9 cellular contexts compared by ENCODE assay signal in genomic region chr6:41778895-41779294, GRCh38. TPM values are rescaled to one million over a fixed set of nuclear protein-coding genes. Genes with fewer than 3 reads are reported as not detected.
DNase-seq lines count a peak whose midpoint lies in the region; ATAC-seq, FAIRE-seq and TF ChIP-seq lines count a peak whose summit lies in the region.
"Had no signal": no experiment of that assay in that cellular context is flagged by ENCODE, and none has a peak within 500 bp of the region (broad histone marks: within the 10 kb centered on the region; RNA-seq: fewer than 3 reads in every experiment).

No MANE protein-coding gene starts in this region.

- POLR2A ChIA-PET in A549 (lab: Yijun Ruan, JAX) = no interaction called here

- intact Hi-C loops in breast epithelium (cut with DNase I; ENCODE audit: low total_unique reads) = no loop called here

- H3K36me3 ChIP-seq in HUES48 (ENCODE audit: control insufficient read depth, insufficient read depth, low read length) (peaks cover 19% of the 10 kb centered on the region), breast epithelium (peaks cover 5% of the 10 kb centered on the region), mucosa of stomach (ENCODE audit: control insufficient read depth, insufficient read depth, low read length) (peaks cover 8% of the 10 kb centered on the region)

- DNase-seq in A549 (ENCODE audit: low read depth in 1 of 2, low spot score in 1 of 2) (no peak), breast epithelium (ENCODE audit: low spot score in 2 of 2) (no peak), HuH-7 (ENCODE audit: low spot score) (no peak), NCI-H345 treated with DMSO at 0.1 percent for 48 hours (lab: John Stamatoyannopoulos, UW; ENCODE audit: unreplicated experiment) (no peak), C1 segment of cervical spinal cord (lab: John Stamatoyannopoulos, UW) (no peak)
- no peak for DNase-seq in activated CD8-positive, alpha-beta memory T cell treated with anti-CD3 and anti-CD28 coated beads for 24 hours

- no peak for TF ChIP-seq EP300 in A549 (IDR thresholded peaks at IDR 0.05)

- FAIRE-seq in A549 (lab: Jason Lieb, UNC) = no peak
- FAIRE-seq: G401.6 had no signal

- H3K27ac ChIP-seq in A549 (peak overlapping the region; percentile 86 to 89), HUES48 (ENCODE audit: low read depth, low read length) (no peak overlapping the region), breast epithelium (peak overlapping the region in 1 of 2 donors; percentile 82)

- CTCF ChIA-PET in A549 (lab: Yijun Ruan, JAX) = interaction anchor here (1.2 to 4.6 kb wide), 2 partner anchors 9 to 72 kb away, joined by 5 to 49 read pairs; partner anchors contain the start of gene TOMM6

- H3K9ac ChIP-seq in HUES48 (ENCODE audit: low read depth, low read length) = no peak overlapping the region
- peak overlapping the region; percentile 55 for H3K9ac ChIP-seq in mucosa of stomach (ENCODE audit: low read length)

- H3K9me3 ChIP-seq in A549 = no peaks in the 10 kb centered on the region
- no peaks in the 10 kb centered on the region for H3K9me3 ChIP-seq in HUES48 (ENCODE audit: control insufficient read depth, insufficient read depth, low read length)
- no peaks in the 10 kb centered on the region for H3K9me3 ChIP-seq in breast epithelium
- no peaks in the 10 kb centered on the region for H3K9me3 ChIP-seq in mucosa of stomach (ENCODE audit: control insufficient read depth, low read length)

- TF ChIP-seq CTCF in A549 (IDR thresholded peaks at IDR 0.05) (no peak), breast epithelium (IDR thresholded peaks at IDR 0.05) (no peak)

- TF ChIP-seq POLR2A in A549 (IDR thresholded peaks at IDR 0.05; ENCODE audit: low read length) (no peak), breast epithelium (IDR thresholded peaks at IDR 0.05) (no peak)

- H3K4me1 ChIP-seq in A549 (peaks cover 16% of the 10 kb centered on the region), HUES48 (ENCODE audit: control insufficient read depth, insufficient read depth, low read length) (0 out of 2 replicates have a peak, but pooled peaks cover 9% of the 10 kb centered on the region), breast epithelium (peaks cover 5% of the 10 kb centered on the region in 2 donors), mucosa of stomach (ENCODE audit: control insufficient read depth, insufficient read depth, low read length) (peaks cover 45% of the 10 kb centered on the region)

- peak overlapping the region; percentile 98 for H3K4me2 ChIP-seq in A549

- WGBS in A549 (ENCODE audit: missing lambda C conversion rate) = 83% methylated on average over 6 of the region's 6 CpGs

- H3K4me3 ChIP-seq in A549 (peak overlapping the region; percentile 75), HUES48 (ENCODE audit: low read depth, low read length) (peak overlapping the region; percentile 86), breast epithelium (peak overlapping the region; percentile 77 to 81 (median 77)), mucosa of stomach (ENCODE audit: low read length) (peak overlapping the region; percentile 37)

- TF ChIP-seq RAD21 in A549 (conservative IDR thresholded peaks at IDR 0.05 in 1 of 2, IDR thresholded peaks at IDR 0.05 in 1 of 2) = no peak

- ATAC-seq in A549 = no peak

- H3K27me3 ChIP-seq in HUES48 (ENCODE audit: control insufficient read depth, insufficient read depth, low read length) (peaks cover 26% of the 10 kb centered on the region), breast epithelium (no peaks in the 10 kb centered on the region), mucosa of stomach (ENCODE audit: control insufficient read depth, insufficient read depth, low read length) (no peaks in the 10 kb centered on the region)

TF ChIP-seq in A549, 52 proteins besides CTCF, POLR2A, EP300 and RAD21 (continues in another document):
- TF ChIP-seq RFX5 (IDR thresholded peaks at IDR 0.05) (no peak), ZSCAN20 (CRISPR knock-in tag; IDR thresholded peaks at IDR 0.05) (no peak), TP53 (CRISPR knock-in tag; IDR thresholded peaks at IDR 0.05) (no peak), MAZ (IDR thresholded peaks at IDR 0.05; ENCODE audit: borderline replicate concordance, low read depth, low read length) (no peak), CEBPB (IDR thresholded peaks at IDR 0.05) (no peak), HES2 (IDR thresholded peaks at IDR 0.05) (no peak), CBX8 (IDR thresholded peaks at IDR 0.05) (no peak), RNF2 (IDR thresholded peaks at IDR 0.05; ENCODE audit: borderline replicate concordance, low read depth) (no peak), ZC3H11A (IDR thresholded peaks at IDR 0.05) (no peak), PBX3 (IDR thresholded peaks at IDR 0.05) (no peak), SREBF2 (IDR thresholded peaks at IDR 0.05) (no peak), BCL3 (IDR thresholded peaks at IDR 0.05) (no peak), SMC3 (IDR thresholded peaks at IDR 0.05) (no peak), RCOR1 (IDR thresholded peaks at IDR 0.05; ENCODE audit: low read depth, low read length) (no peak), ATOH8 (CRISPR knock-in tag; IDR thresholded peaks at IDR 0.05; ENCODE audit: low read depth) (no peak), ESRRA (IDR thresholded peaks at IDR 0.05; ENCODE audit: borderline replicate concordance, low read length) (no peak)

RNA-seq across cellular contexts. Expression of gene FRS3, which starts 0.8 kb away (rescaled TPM):
- polyA plus RNA-seq in A549 (2011; rRNA removed) (1.9 TPM in 2 replicates), A549 (2017; fragmentation: RNase III; extraction: RNeasy Plus Mini Kit Qiagen cat#74134 plus additional on column Dnase treatment) (1.7 to 2.0 TPM (median 2.0 TPM) in 3 replicates)
- 4.6 and 5.4 TPM in 2 replicates for polyA plus RNA-seq in A549 (2012; cell fraction: cytosol; rRNA removed)
- 8.7 and 9.2 TPM in 2 replicates for polyA plus RNA-seq in A549 (2012; cell fraction: nucleus; rRNA removed)
- 1.2 and 2.0 TPM in 2 replicates for polyA minus RNA-seq in A549 (2011; rRNA and poly(A)+ RNA removed)
- 1 to 10 TPM; 3.5 to 4.3 (median 3.8) TPM for total RNA-seq in breast epithelium

RNA-seq across cellular contexts. Expression of gene PRICKLE4, which starts 1.7 kb away (rescaled TPM):
- polyA plus RNA-seq in A549 (2011; rRNA removed) = 0.32 and 0.34 TPM in 2 replicates
- polyA plus RNA-seq in A549 (2012; cell fraction: cytosol; rRNA removed) = 1.1 and 1.9 TPM in 2 replicates
- polyA plus RNA-seq in A549 (2012; cell fraction: nucleus; rRNA removed) = 19.2 and 23.2 TPM in 2 replicates
- 0.95 to 1.6 TPM (median 1.5 TPM) in 3 replicates for polyA plus RNA-seq in A549 (2017; fragmentation: RNase III; extraction: RNeasy Plus Mini Kit Qiagen cat#74134 plus additional on column Dnase treatment)
- polyA minus RNA-seq in A549 (2011; rRNA and poly(A)+ RNA removed) = not detected in 2 replicates
- 1 to 10 TPM in 2 of 3 donors, under 1 TPM in 1; 0.80 to 5.3 (median 3.3) TPM for total RNA-seq in breast epithelium

RNA-seq across cellular contexts. Expression of gene TOMM6, which starts 8.6 kb away (rescaled TPM):
- polyA plus RNA-seq in A549 (2011; rRNA removed) (217 and 262 TPM in 2 replicates), A549 (2017; fragmentation: RNase III; extraction: RNeasy Plus Mini Kit Qiagen cat#74134 plus additional on column Dnase treatment) (252 to 261 TPM (median 254 TPM) in 3 replicates)
- polyA plus RNA-seq in A549 (2012; cell fraction: cytosol; rRNA removed) = 300 and 345 TPM in 2 replicates
- 92.7 and 202 TPM in 2 replicates for polyA plus RNA-seq in A549 (2012; cell fraction: nucleus; rRNA removed)
- 54.2 and 55.6 TPM in 2 replicates for polyA minus RNA-seq in A549 (2011; rRNA and poly(A)+ RNA removed)
- 100 to 1,000 TPM; 108 to 127 (median 117) TPM for total RNA-seq in breast epithelium

RNA-seq across cellular contexts. Expression of gene PGC, which starts 31.7 kb away (rescaled TPM):
- polyA plus RNA-seq in A549 (2011; rRNA removed) (not detected in 2 replicates), A549 (2017; fragmentation: RNase III; extraction: RNeasy Plus Mini Kit Qiagen cat#74134 plus additional on column Dnase treatment) (not detected in 3 replicates)
- polyA plus RNA-seq in A549 (2012; cell fraction: cytosol; rRNA removed) = 0.04 TPM in 1 of 2 replicates, not detected in the other
- not detected in 2 replicates for polyA plus RNA-seq in A549 (2012; cell fraction: nucleus; rRNA removed)
- polyA minus RNA-seq in A549 (2011; rRNA and poly(A)+ RNA removed) = 0.21 TPM in 1 of 2 replicates, not detected in the other
- total RNA-seq in breast epithelium = 1 to 10 TPM in 1 of 3 donors, not detected in 2; 3.2 TPM

RNA-seq across cellular contexts. Expression of gene TFEB, which starts 43.5 kb away (rescaled TPM):
- 2.9 and 3.1 TPM in 2 replicates for polyA plus RNA-seq in A549 (2011; rRNA removed)
- 2.8 and 5.0 TPM in 2 replicates for polyA plus RNA-seq in A549 (2012; cell fraction: cytosol; rRNA removed)
- polyA plus RNA-seq in A549 (2012; cell fraction: nucleus; rRNA removed) = 5.0 and 7.6 TPM in 2 replicates
- 4.3 to 6.1 TPM (median 4.5 TPM) in 3 replicates for polyA plus RNA-seq in A549 (2017; fragmentation: RNase III; extraction: RNeasy Plus Mini Kit Qiagen cat#74134 plus additional on column Dnase treatment)
- polyA minus RNA-seq in A549 (2011; rRNA and poly(A)+ RNA removed) = 5.3 and 9.9 TPM in 2 replicates
- total RNA-seq in breast epithelium = 10 to 100 TPM; 15.7 to 20.6 (median 18.4) TPM
